10 cellular contexts compared by ENCODE assay signal in the genomic region with DNA sequence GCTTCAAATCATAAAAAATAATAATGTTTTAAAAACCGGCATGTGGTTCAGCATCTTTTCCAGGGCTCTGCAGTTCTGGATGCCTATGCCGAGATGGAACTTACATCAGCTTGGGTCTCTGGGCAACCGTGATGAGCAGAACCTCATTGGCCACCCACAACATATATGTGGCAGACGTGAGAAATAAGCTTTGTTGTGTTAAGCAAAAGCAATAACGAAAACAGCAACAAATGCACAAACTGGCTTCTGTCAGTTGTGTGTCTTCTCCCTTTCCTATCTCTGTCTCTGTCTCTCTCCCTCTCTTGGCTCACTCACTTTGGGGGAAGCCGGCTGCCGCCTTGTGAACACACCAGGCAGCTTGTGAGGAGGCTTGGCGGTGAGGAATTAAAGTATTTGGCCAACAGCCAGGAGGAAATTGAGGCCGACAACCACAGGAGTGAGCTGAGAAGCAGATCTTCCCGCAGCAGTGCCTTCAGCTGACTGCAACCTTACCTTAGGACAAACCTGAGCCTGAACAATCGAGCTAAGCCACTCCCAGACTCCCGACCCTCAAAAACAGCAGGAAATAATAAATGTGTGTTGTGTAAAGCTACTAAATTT. TPM values are rescaled to one million over a fixed set of nuclear protein-coding genes. Genes with fewer than 3 reads are reported as not detected.
DNase-seq lines count a peak whose midpoint lies in the region; ATAC-seq and TF ChIP-seq lines count a peak whose summit lies in the region.
"Had no signal": no experiment of that assay in that cellular context is flagged by ENCODE, and none has a peak within 500 bp of the region (broad histone marks: within the 10 kb centered on the region; RNA-seq: fewer than 3 reads in every experiment).

No MANE protein-coding gene starts in this region.

- H3K4me1 ChIP-seq in tibial nerve: no peaks in the 10 kb centered on the region

- H3K4me3 Mint-ChIP-seq in activated CD4-positive, alpha-beta T cell treated with anti-CD3 and anti-CD28 coated beads for 36 hours: no peak overlapping the region
- no peak overlapping the region for H3K4me3 Mint-ChIP-seq in neural crest cell

- H3K9me3 ChIP-seq in tibial nerve: no peaks in the 10 kb centered on the region

- no peaks in the 10 kb centered on the region for H3K36me3 Mint-ChIP-seq in activated CD4-positive, alpha-beta T cell treated with anti-CD3 and anti-CD28 coated beads for 36 hours (ENCODE audit: low read depth)
- H3K36me3 Mint-ChIP-seq in neural crest cell (ENCODE audit: low read depth): no peaks in the 10 kb centered on the region

- WGBS in tibial nerve, 2 donors: 54 to 55% methylated on average over 12 of the region's 12 CpGs

- H3K4me1 Mint-ChIP-seq in activated CD4-positive, alpha-beta T cell treated with anti-CD3 and anti-CD28 coated beads for 36 hours: peaks cover 10% of the 10 kb centered on the region
- no peaks in the 10 kb centered on the region for H3K4me1 Mint-ChIP-seq in neural crest cell

- H3K4me3 ChIP-seq in tibial nerve: no peak overlapping the region

- TF ChIP-seq EP300 in tibial nerve (IDR thresholded peaks at IDR 0.05): no peak

- no peak for TF ChIP-seq POLR2A in tibial nerve (IDR thresholded peaks at IDR 0.05)

- TF ChIP-seq CTCF in neural crest cell (conservative IDR thresholded peaks at IDR 0.05): no peak
- TF ChIP-seq CTCF in GM10266 (IDR thresholded peaks at IDR 0.05; ENCODE audit: control insufficient read depth, insufficient read depth, low read depth, missing control alignments): no peak
- TF ChIP-seq CTCF in tibial nerve (IDR thresholded peaks at IDR 0.05): no peak

- peak overlapping the region; percentile 29 for H3K27ac Mint-ChIP-seq in activated CD4-positive, alpha-beta T cell treated with anti-CD3 and anti-CD28 coated beads for 36 hours
- peak overlapping the region; percentile 12 for H3K27ac Mint-ChIP-seq in neural crest cell (ENCODE audit: unreplicated experiment)

- peaks cover under 1% of the 10 kb centered on the region for H3K27me3 Mint-ChIP-seq in activated CD4-positive, alpha-beta T cell treated with anti-CD3 and anti-CD28 coated beads for 36 hours
- no peaks in the 10 kb centered on the region for H3K27me3 Mint-ChIP-seq in neural crest cell (ENCODE audit: low read depth)

- H3K9me3 Mint-ChIP-seq in activated CD4-positive, alpha-beta T cell treated with anti-CD3 and anti-CD28 coated beads for 36 hours (ENCODE audit: low read depth): no peaks in the 10 kb centered on the region
- H3K9me3 Mint-ChIP-seq in neural crest cell: peaks cover 4% of the 10 kb centered on the region

- H3K27ac ChIP-seq in substantia nigra (ENCODE audit: low read depth, low read length, poor library complexity, severe bottlenecking): no peak overlapping the region
- H3K27ac ChIP-seq in tibial nerve: no peak overlapping the region
- H3K27ac ChIP-seq: RWPE1 had no signal

- peak; percentile 55 for ATAC-seq in activated CD4-positive, alpha-beta T cell treated with anti-CD3 and anti-CD28 coated beads for 36 hours

- intact Hi-C loops in activated CD4-positive, alpha-beta T cell treated with anti-CD3 and anti-CD28 coated beads for 36 hours (cut with DNase I, micrococcal nuclease): no loop called here

- POLR2A ChIA-PET in activated CD4-positive, alpha-beta T cell treated with anti-CD3 and anti-CD28 coated beads for 36 hours (lab: Charles Lee): no interaction called here

- no peaks in the 10 kb centered on the region for H3K36me3 ChIP-seq in tibial nerve

- H3K27me3 ChIP-seq in tibial nerve: no peaks in the 10 kb centered on the region

- peak; percentile 35 for DNase-seq in activated CD4-positive, alpha-beta T cell treated with anti-CD3 and anti-CD28 coated beads for 36 hours
- DNase-seq in activated CD4-positive, alpha-beta T cell treated with anti-CD3 and anti-CD28 coated beads for 4 hours: no peak
- DNase-seq in LoVo (ENCODE audit: low spot score): peak; percentile 19
- peak; percentile 29 to 35 for DNase-seq in activated T-cell treated with anti-CD3 and anti-CD28 coated beads, Interleukin-2, amount 50 U/mL, for 48 hours
- no peak for DNase-seq in neural crest cell (ENCODE audit: low read depth, low spot score)
- no peak for DNase-seq in GM10266 (ENCODE audit: extremely low spot score)
- no peak for DNase-seq in substantia nigra (lab: John Stamatoyannopoulos, UW)
- DNase-seq in tibial nerve (ENCODE audit: low spot score in 2 of 2): no peak
- DNase-seq: IMR-90 had no signal

- CTCF ChIA-PET in activated CD4-positive, alpha-beta T cell treated with anti-CD3 and anti-CD28 coated beads for 36 hours (lab: Charles Lee): interaction anchor here (0.7 to 1.5 kb wide), 7 partner anchors 17 to 661 kb away, joined by 3 to 4 read pairs (median 3); no protein-coding TSS in a partner anchor

RNA-seq across cellular contexts. Expression of a gene that starts 21.9 kb away (rescaled TPM):
- 10 to 100 TPM; 86.9 to 92.1 TPM for total RNA-seq in activated CD4-positive, alpha-beta T cell treated with anti-CD3 and anti-CD28 coated beads for 36 hours
- total RNA-seq in neural crest cell: 84.7 and 86.6 TPM in 2 replicates
- 10 to 100 TPM in 2 of 4 donors, 1 to 10 TPM in 2; 7.4 to 16.9 (median 10.8) TPM for total RNA-seq in tibial nerve

Comparison
In these comparisons a context has a peak if more than half of its experiments do, and no peak if none do; other contexts are left out.
1. DNase-seq: peak in activated CD4-positive, alpha-beta T cell treated with anti-CD3 and anti-CD28 coated beads for 36 hours (single experiment), LoVo (single experiment) and activated T-cell treated with anti-CD3 and anti-CD28 coated beads, Interleukin-2, amount 50 U/mL, for 48 hours (2 of 2); none in activated CD4-positive, alpha-beta T cell treated with anti-CD3 and anti-CD28 coated beads for 4 hours (0 of 2), neural crest cell (single experiment), GM10266 (single experiment), substantia nigra (0 of 49) and tibial nerve (0 of 2).